In genomic region chr3:113533534-113533892, GRCh38 we compare ENCODE assay signal across 8 cellular contexts. TPM values are rescaled to one million over a fixed set of nuclear protein-coding genes. Genes with fewer than 3 reads are reported as not detected.
A peak's percentile ranks its signal among the peaks of the same experiment; 100 is the strongest.
DNase-seq lines count a peak whose midpoint lies in the region; ATAC-seq and TF ChIP-seq lines count a peak whose summit lies in the region.

No MANE protein-coding gene starts in this region.

- peaks cover 59% of the 10 kb centered on the region for H3K36me3 Mint-ChIP-seq in CD4-positive, alpha-beta T cell (ENCODE audit: low read depth)
- H3K36me3 Mint-ChIP-seq in brain: no peaks in the 10 kb centered on the region

- H3K4me3 ChIP-seq in NB4 (ENCODE audit: low read depth, low read length): no peak overlapping the region
- H3K4me3 ChIP-seq in mononuclear cell (ENCODE audit: low read length): peak overlapping the region; percentile 75
- peak overlapping the region; percentile 65 to 78 (median 67) for H3K4me3 ChIP-seq in upper lobe of left lung

- DNase-seq in CD4-positive, alpha-beta T cell: peak in 6 of 10 experiments; percentile 25 to 40 (median 32)
- peak; percentile 56 for DNase-seq in GM20000 (ENCODE audit: low spot score)
- peak; percentile 13 for DNase-seq in NB4 (ENCODE audit: low read depth)
- no peak for DNase-seq in upper lobe of left lung
- DNase-seq in posterior vena cava (ENCODE audit: low spot score): no peak
- DNase-seq in HuH-7 (ENCODE audit: low spot score): no peak

- ATAC-seq in CD4-positive, alpha-beta T cell (ENCODE audit: poor library complexity): peak; percentile 37
- peak in 1 of 2 donors; percentile 6 for ATAC-seq in upper lobe of left lung (ENCODE audit: low FRiP score in 2 of 2)

- TF ChIP-seq CTCF in CD4-positive, alpha-beta T cell (IDR thresholded peaks at IDR 0.05): no peak
- TF ChIP-seq CTCF in GM20000 (IDR thresholded peaks at IDR 0.05; ENCODE audit: extremely low read depth, missing control alignments) (no peak), NB4 (IDR thresholded peaks at IDR 0.05; ENCODE audit: low read depth, low read length) (no peak), brain (conservative IDR thresholded peaks at IDR 0.05) (no peak), upper lobe of left lung (IDR thresholded peaks at IDR 0.05) (no peak)

- H3K27ac ChIP-seq in CD4-positive, alpha-beta T cell (ENCODE audit: low read depth, low read length): peak overlapping the region; percentile 94
- H3K27ac ChIP-seq in upper lobe of left lung: peak overlapping the region; percentile 61 to 85 (median 82)

- no peak for TF ChIP-seq EP300 in upper lobe of left lung (IDR thresholded peaks at IDR 0.05)

- H3K27ac Mint-ChIP-seq in CD4-positive, alpha-beta T cell: peak overlapping the region; percentile 98
- peak overlapping the region in 2 of 5 experiments; percentile 66 to 72 for H3K27ac Mint-ChIP-seq in brain

- no peaks in the 10 kb centered on the region for H3K9me3 Mint-ChIP-seq in CD4-positive, alpha-beta T cell
- peaks cover 0 to 8% (median 3%) of the 10 kb centered on the region in 5 experiments for H3K9me3 Mint-ChIP-seq in brain

- WGBS in upper lobe of left lung, 2 donors: 9 to 12% methylated on average over 9 to 10 of the region's 10 CpGs

- H3K27me3 Mint-ChIP-seq in CD4-positive, alpha-beta T cell: no peaks in the 10 kb centered on the region
- peaks cover 92% of the 10 kb centered on the region for H3K27me3 Mint-ChIP-seq in brain

- TF ChIP-seq POLR2A in NB4 (IDR thresholded peaks at IDR 0.05; ENCODE audit: extremely low read depth, insufficient read length) (no peak), upper lobe of left lung (IDR thresholded peaks at IDR 0.05) (no peak)

- H3K4me1 ChIP-seq in mononuclear cell (ENCODE audit: insufficient read depth, low read length) (peaks cover 47% of the 10 kb centered on the region), upper lobe of left lung (peaks cover 7 to 21% (median 19%) of the 10 kb centered on the region in 4 donors)

- POLR2A ChIA-PET in CD4-positive, alpha-beta T cell (lab: Charles Lee): interaction anchor here (0.7 to 1.9 kb wide), 9 partner anchors 13 to 213 kb away, joined by 3 to 77 read pairs (median 5); partner anchors contain the start of genes ATP6V1A, NAA50, SPICE1 and USF3

- no peaks in the 10 kb centered on the region for H3K36me3 ChIP-seq in upper lobe of left lung

- no peaks in the 10 kb centered on the region for H3K9me3 ChIP-seq in CD4-positive, alpha-beta T cell (ENCODE audit: control insufficient read depth, low read length)
- H3K9me3 ChIP-seq in mononuclear cell (ENCODE audit: low read depth, low read length): no peaks in the 10 kb centered on the region
- H3K9me3 ChIP-seq in upper lobe of left lung: no peaks in the 10 kb centered on the region

- H3K27me3 ChIP-seq in CD4-positive, alpha-beta T cell (ENCODE audit: control insufficient read depth, insufficient read depth, low read length): no peaks in the 10 kb centered on the region
- H3K27me3 ChIP-seq in mononuclear cell (ENCODE audit: insufficient read depth, low read length): no peaks in the 10 kb centered on the region
- H3K27me3 ChIP-seq in upper lobe of left lung: no peaks in the 10 kb centered on the region

- intact Hi-C loops in CD4-positive, alpha-beta T cell (cut with DNase I, micrococcal nuclease): loop anchor here (1.0 to 10.0 kb wide), 4 partner anchors 19 to 521 kb away; partner anchors contain the start of genes CCDC191 (in 1 of the 2), QTRT2 (in 1 of the 2) and USF3 (in 1 of the 2)
- intact Hi-C loops in posterior vena cava (cut with DNase I): no loop called here

- peaks cover 80% of the 10 kb centered on the region for H3K4me1 Mint-ChIP-seq in CD4-positive, alpha-beta T cell (ENCODE audit: low read depth)
- H3K4me1 Mint-ChIP-seq in brain: peaks cover 25% of the 10 kb centered on the region

- H3K4me3 Mint-ChIP-seq in CD4-positive, alpha-beta T cell: peak overlapping the region; percentile 98
- peak overlapping the region; percentile 89 to 95 (median 92) for H3K4me3 Mint-ChIP-seq in brain

- CTCF ChIA-PET in CD4-positive, alpha-beta T cell (lab: Charles Lee): interaction anchor here (1.4 to 1.9 kb wide), 2 partner anchors 18 to 44 kb away, joined by 4 to 5 read pairs; partner anchors contain the start of gene SPICE1

RNA-seq across cellular contexts. Expression of gene SIDT1, which starts 1.2 kb away (rescaled TPM):
- total RNA-seq in CD4-positive, alpha-beta T cell: 10 to 100 TPM; 28.8 to 37.3 TPM
- polyA plus RNA-seq in brain (ENCODE audit: insufficient read depth, low read depth, low replicate concordance): 1.8 TPM
- 38.5 TPM for total RNA-seq in mononuclear cell
- total RNA-seq in upper lobe of left lung: 10 to 100 TPM in 3 of 6 donors, 1 to 10 TPM in 3; 2.6 to 37.5 (median 9.5) TPM
- 1 to 10 TPM in 1 of 2 donors, under 1 TPM in 1; 1.00 to 2.1 TPM for total RNA-seq in posterior vena cava

RNA-seq across cellular contexts. Expression of gene SPICE1, which starts 18.6 kb away (rescaled TPM):
- total RNA-seq in CD4-positive, alpha-beta T cell: 10 to 100 TPM; 13.9 to 15.8 TPM
- polyA plus RNA-seq in brain (ENCODE audit: insufficient read depth, low read depth, low replicate concordance): 13.3 TPM
- total RNA-seq in mononuclear cell (8.5 TPM), upper lobe of left lung (10 to 100 TPM; 11.7 to 41.7 (median 15.3) TPM), posterior vena cava (10 to 100 TPM; 12.5 to 13.3 TPM)

Comparison
In these comparisons a context has a peak if more than half of its experiments do, and no peak if none do; other contexts are left out.
1. DNase-seq: peak in CD4-positive, alpha-beta T cell (6 of 10), GM20000 (single experiment) and NB4 (single experiment); none in upper lobe of left lung (0 of 2), posterior vena cava (single experiment) and HuH-7 (single experiment).
2. intact Hi-C loops: an anchor here in CD4-positive, alpha-beta T cell (1.0 to 10.0 kb wide); none called in posterior vena cava.